11 cellular contexts compared by ENCODE assay signal in the genomic region with DNA sequence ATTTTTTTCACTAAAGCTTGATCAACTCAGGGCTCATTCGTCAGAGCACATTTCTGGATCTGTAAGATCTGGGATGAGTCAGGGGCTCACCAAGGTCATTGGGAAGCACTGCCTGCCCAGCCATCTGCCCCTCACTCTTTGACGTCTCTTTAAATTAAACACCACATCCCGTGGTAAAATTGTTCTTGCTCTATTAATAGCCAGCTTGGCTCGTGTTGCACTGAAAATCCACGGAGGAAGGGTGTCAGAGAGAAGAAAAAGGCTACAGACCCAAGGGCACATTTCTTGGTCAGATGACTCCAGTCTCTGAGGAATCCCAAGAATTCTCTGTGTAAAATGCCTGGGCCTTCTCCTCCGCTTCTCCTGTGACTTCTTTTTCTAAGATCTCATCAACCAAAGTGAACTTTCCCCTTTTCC. TPM values are rescaled to one million over a fixed set of nuclear protein-coding genes. Genes with fewer than 3 reads are reported as not detected.
DNase-seq lines count a peak whose midpoint lies in the region; ATAC-seq and TF ChIP-seq lines count a peak whose summit lies in the region.
"Had no signal": no experiment of that assay in that cellular context is flagged by ENCODE, and none has a peak within 500 bp of the region (broad histone marks: within the 10 kb centered on the region; RNA-seq: fewer than 3 reads in every experiment).

No MANE protein-coding gene starts in this region.

- intact Hi-C loops in esophagus muscularis mucosa (cut with DNase I): loop anchor here (5.0 kb wide), 1 partner anchor 186 kb away; no protein-coding TSS in a partner anchor
- intact Hi-C loops in activated naive CD4-positive, alpha-beta T cell treated with anti-CD3 and anti-CD28 coated beads for 36 hours (cut with micrococcal nuclease): no loop called here

- no peak for TF ChIP-seq POLR2A in esophagus muscularis mucosa (IDR thresholded peaks at IDR 0.05; ENCODE audit: low read depth)

- CTCF ChIA-PET in activated naive CD4-positive, alpha-beta T cell treated with anti-CD3 and anti-CD28 coated beads for 36 hours (lab: Charles Lee): no interaction called here

- TF ChIP-seq EP300 in esophagus muscularis mucosa (IDR thresholded peaks at IDR 0.05): no peak

- H3K9me3 Mint-ChIP-seq in activated naive CD4-positive, alpha-beta T cell treated with anti-CD3 and anti-CD28 coated beads for 36 hours: no peaks in the 10 kb centered on the region
- H3K9me3 Mint-ChIP-seq: effector memory CD8-positive, alpha-beta T cell had no signal

- H3K27me3 Mint-ChIP-seq in activated naive CD4-positive, alpha-beta T cell treated with anti-CD3 and anti-CD28 coated beads for 36 hours (ENCODE audit: low read depth): no peaks in the 10 kb centered on the region

- H3K9me3 ChIP-seq in esophagus muscularis mucosa (no peaks in the 10 kb centered on the region), mesodermal cell (ENCODE audit: control insufficient read depth, low read length) (no peaks in the 10 kb centered on the region)

- H3K27me3 ChIP-seq in esophagus muscularis mucosa: no peaks in the 10 kb centered on the region

- H3K4me1 ChIP-seq in esophagus muscularis mucosa: peaks cover 13 to 19% (median 17%) of the 10 kb centered on the region in 4 donors
- H3K4me1 ChIP-seq in mesodermal cell (ENCODE audit: control insufficient read depth, insufficient read depth, low read length, poor library complexity, severe bottlenecking): peaks cover 13% of the 10 kb centered on the region

- DNase-seq in AG08395 (ENCODE audit: low spot score) (peak; percentile 80), M059J (ENCODE audit: low read depth) (peak; percentile 95), esophagus muscularis mucosa (ENCODE audit: extremely low spot score) (no peak), NCI-H2227 treated with DMSO at 0.1 percent for 48 hours (lab: John Stamatoyannopoulos, UW) (no peak)
- DNase-seq in activated naive CD4-positive, alpha-beta T cell treated with anti-CD3 and anti-CD28 coated beads for 36 hours: no peak
- DNase-seq: activated T-cell treated with anti-CD3 and anti-CD28 coated beads, Interleukin-2, amount 50 U/mL, for 48 hours; effector memory CD8-positive, alpha-beta T cell; MV-4-11 had no signal

- no peak for TF ChIP-seq CTCF in esophagus muscularis mucosa (IDR thresholded peaks at IDR 0.05)

- no peak overlapping the region for H3K4me3 Mint-ChIP-seq in activated naive CD4-positive, alpha-beta T cell treated with anti-CD3 and anti-CD28 coated beads for 36 hours
- H3K4me3 Mint-ChIP-seq: effector memory CD8-positive, alpha-beta T cell had no signal

- no peaks in the 10 kb centered on the region for H3K36me3 ChIP-seq in esophagus muscularis mucosa
- H3K36me3 ChIP-seq in mesodermal cell (ENCODE audit: control insufficient read depth, insufficient read depth, low read length): no peaks in the 10 kb centered on the region

- no peaks in the 10 kb centered on the region for H3K4me1 Mint-ChIP-seq in activated naive CD4-positive, alpha-beta T cell treated with anti-CD3 and anti-CD28 coated beads for 36 hours (ENCODE audit: low read depth)

- peak overlapping the region; percentile 9 to 72 (median 36) for H3K27ac ChIP-seq in esophagus muscularis mucosa (replicated peaks in 1 of 4)
- H3K27ac ChIP-seq in mesodermal cell (ENCODE audit: low read depth, low read length, severe bottlenecking): peak overlapping the region; percentile 87

- no peak for ATAC-seq in HG02759 (IDR thresholded peaks at IDR 0.05; ENCODE audit: unreplicated experiment)
- no peak for ATAC-seq in esophagus mucosa
- ATAC-seq: effector memory CD8-positive, alpha-beta T cell had no signal

- H3K4me3 ChIP-seq in esophagus muscularis mucosa (no peak overlapping the region), mesodermal cell (ENCODE audit: extremely low read depth, insufficient read depth, low read length, poor library complexity, severe bottlenecking) (no peak overlapping the region)

- H3K36me3 Mint-ChIP-seq in activated naive CD4-positive, alpha-beta T cell treated with anti-CD3 and anti-CD28 coated beads for 36 hours (ENCODE audit: low read depth): no peaks in the 10 kb centered on the region

- WGBS in esophagus muscularis mucosa: 27% methylated on average over 6 of the region's 6 CpGs
- 58 to 65% methylated on average over 4 of the region's 6 CpGs for WGBS in mesodermal cell (ENCODE audit: insufficient coverage in 2 of 2), 2 experiments

- H3K27ac Mint-ChIP-seq in activated naive CD4-positive, alpha-beta T cell treated with anti-CD3 and anti-CD28 coated beads for 36 hours: no peak overlapping the region
- H3K27ac Mint-ChIP-seq: effector memory CD8-positive, alpha-beta T cell had no signal

RNA-seq across cellular contexts. Expression of a gene that starts 45.7 kb away (rescaled TPM):
- 23.5 and 31.7 TPM in 2 replicates for total RNA-seq in M059J (2014; rRNA removed; shearing (Covaris generic))
- total RNA-seq in esophagus muscularis mucosa: 10 to 100 TPM; 12.4 to 19.9 (median 16.4) TPM
- polyA plus RNA-seq in mesodermal cell (2013, experiment 1 of 2): 20.9 TPM
- polyA plus RNA-seq in mesodermal cell (2013, experiment 2 of 2): 19.1 TPM
- 22.8 TPM for total RNA-seq in esophagus mucosa
- 10 to 100 TPM; 15.2 to 22.1 TPM for total RNA-seq in activated naive CD4-positive, alpha-beta T cell treated with anti-CD3 and anti-CD28 coated beads for 36 hours

Comparison
In these comparisons a context has a peak if more than half of its experiments do, and no peak if none do; other contexts are left out.
1. DNase-seq: peak in AG08395 (single experiment) and M059J (single experiment); none in esophagus muscularis mucosa (single experiment), NCI-H2227 treated with DMSO at 0.1 percent for 48 hours (single experiment) and activated naive CD4-positive, alpha-beta T cell treated with anti-CD3 and anti-CD28 coated beads for 36 hours (single experiment).